8 cellular contexts compared by ENCODE assay signal in genomic region chr6:33430991-33431879, GRCh38. TPM values are rescaled to one million over a fixed set of nuclear protein-coding genes. Genes with fewer than 3 reads are reported as not detected.
DNase-seq lines count a peak whose midpoint lies in the region; ATAC-seq, FAIRE-seq and TF ChIP-seq lines count a peak whose summit lies in the region.

No MANE protein-coding gene starts in this region.

- H3K4me1 Mint-ChIP-seq in nephron progenitor cell, result peaks cover 83% of the 10 kb centered on the region

- no peak overlapping the region for H3K4me3 ChIP-seq in epithelial cell of esophagus (ENCODE audit: low read length)
- H3K4me3 ChIP-seq in testis, result no peak overlapping the region

- no peaks in the 10 kb centered on the region for H3K9me3 Mint-ChIP-seq in nephron progenitor cell

- TF ChIP-seq CTCF in epithelial cell of esophagus (IDR thresholded peaks at IDR 0.05; ENCODE audit: insufficient read depth, low read depth, low read length, missing control alignments) (no peak), nephron progenitor cell (IDR thresholded peaks at IDR 0.05) (no peak), testis (IDR thresholded peaks at IDR 0.05) (no peak)

- no peak for ATAC-seq in HG03565 (IDR thresholded peaks at IDR 0.05; ENCODE audit: unreplicated experiment)

- WGBS in testis, 2 donors, result 16 to 18% methylated on average over 12 of the region's 12 CpGs

- H3K4me3 Mint-ChIP-seq in nephron progenitor cell, result peak overlapping the region; percentile 75

- no peaks in the 10 kb centered on the region for H3K27me3 Mint-ChIP-seq in nephron progenitor cell (ENCODE audit: low read depth, poor library complexity)

- peak overlapping the region; percentile 78 for H3K27ac Mint-ChIP-seq in nephron progenitor cell

- intact Hi-C loops in testis (cut with DNase I; ENCODE audit: low total_unique reads), result no loop called here

- no peak overlapping the region for H3K27ac ChIP-seq in testis

- H3K4me1 ChIP-seq in testis, result peaks cover 42% of the 10 kb centered on the region

- no peaks in the 10 kb centered on the region for H3K9me3 ChIP-seq in testis

- DNase-seq in Ammon's horn (ENCODE audit: low spot score) (peak; percentile 95), GM19239 (ENCODE audit: insufficient read length, low spot score) (peak; percentile 99), NCI-H69 (lab: John Stamatoyannopoulos, UW) (peak; percentile 85), epithelial cell of esophagus (ENCODE audit: low read depth) (peak; percentile 53), nephron progenitor cell (peak; percentile 81), testis (peak; percentile 72)
- peak; percentile 61 to 69 for DNase-seq in activated CD8-positive, alpha-beta memory T cell treated with anti-CD3 and anti-CD28 coated beads for 4 hours (ENCODE audit: low read depth in 2 of 2)

- no peaks in the 10 kb centered on the region for H3K27me3 ChIP-seq in testis

- no peaks in the 10 kb centered on the region for H3K36me3 ChIP-seq in testis (ENCODE audit: low read depth, missing control alignments)

- peak; percentile 88 for FAIRE-seq in GM19239 (lab: Jason Lieb, UNC)

- peaks cover 13% of the 10 kb centered on the region for H3K36me3 Mint-ChIP-seq in nephron progenitor cell (ENCODE audit: low read depth)

- TF ChIP-seq POLR2A in testis (IDR thresholded peaks at IDR 0.05), result no peak

RNA-seq across cellular contexts. Expression of gene SYNGAP1, which starts 11.4 kb away (rescaled TPM):
- total RNA-seq in testis, result 10 to 100 TPM; 29.4 to 43.9 TPM
- polyA plus RNA-seq in testis (ENCODE audit: insufficient read depth, low read depth, low replicate concordance), result 31.5 TPM

RNA-seq across cellular contexts. Expression of gene CUTA, which starts 13.3 kb away (rescaled TPM):
- 100 to 1,000 TPM; 139 to 146 TPM for total RNA-seq in testis
- 132 TPM for polyA plus RNA-seq in testis (ENCODE audit: insufficient read depth, low read depth, low replicate concordance)

RNA-seq across cellular contexts. Expression of gene PHF1, which starts 20.4 kb away (rescaled TPM):
- 100 to 1,000 TPM; 184 to 218 TPM for total RNA-seq in testis
- 216 TPM for polyA plus RNA-seq in testis (ENCODE audit: insufficient read depth, low read depth, low replicate concordance)

RNA-seq across cellular contexts. Expression of gene ZBTB9, which starts 23.1 kb away (rescaled TPM):
- 10 to 100 TPM; 15.2 to 15.7 TPM for total RNA-seq in testis
- 16.9 TPM for polyA plus RNA-seq in testis (ENCODE audit: insufficient read depth, low read depth, low replicate concordance)

RNA-seq across cellular contexts. Expression of gene KIFC1, which starts 39.6 kb away (rescaled TPM):
- total RNA-seq in testis, result 10 to 100 TPM; 19.8 to 22.5 TPM
- 20.2 TPM for polyA plus RNA-seq in testis (ENCODE audit: insufficient read depth, low read depth, low replicate concordance)
